14 cellular contexts compared by ENCODE assay signal in genomic region chr9:88978034-88978433, GRCh38. TPM values are rescaled to one million over a fixed set of nuclear protein-coding genes. Genes with fewer than 3 reads are reported as not detected.
"Had no signal": no experiment of that assay in that cellular context is flagged by ENCODE, and none has a peak within 500 bp of the region (broad histone marks: within the 10 kb centered on the region; RNA-seq: fewer than 3 reads in every experiment).

No MANE protein-coding gene starts in this region.

- DNase-seq: activated CD4-positive, alpha-beta T cell treated with anti-CD3 and anti-CD28 coated beads, Interleukin-2, amount 10 ng/mL, durations not matched to agents 7 days and 5 days; activated CD8-positive, alpha-beta T cell treated with anti-CD3 and anti-CD28 coated beads, Interleukin-2, amount 10 ng/mL, durations not matched to agents 7 days and 5 days; activated gamma-delta T cell treated with Interleukin-2 at 50 U/mL for 16 hours; effector memory CD8-positive, alpha-beta T cell; foreskin fibroblast; hypothalamus; islet precursor cell; mucosa of descending colon; naive B cell; T-helper 1 cell; T-helper 9 cell; trophoblast cell had no signal

- ATAC-seq: activated CD8-positive, alpha-beta T cell treated with anti-CD3 and anti-CD28 coated beads, Interleukin-2, amount 10 ng/mL, durations not matched to agents 7 days and 5 days; activated naive CD4-positive, alpha-beta T cell treated with anti-CD3 and anti-CD28 coated beads, Interleukin-2, amount 50 U/mL, for 72 hours; effector memory CD8-positive, alpha-beta T cell; left lobe of liver; mucosa of descending colon had no signal

RNA-seq across cellular contexts. Expression of gene S1PR3, which starts 13.2 kb away (rescaled TPM):
- total RNA-seq: activated CD8-positive, alpha-beta T cell treated with anti-CD3 and anti-CD28 coated beads, Interleukin-2, amount 10 ng/mL, durations not matched to agents 7 days and 5 days had no signal
